In the genomic region with DNA sequence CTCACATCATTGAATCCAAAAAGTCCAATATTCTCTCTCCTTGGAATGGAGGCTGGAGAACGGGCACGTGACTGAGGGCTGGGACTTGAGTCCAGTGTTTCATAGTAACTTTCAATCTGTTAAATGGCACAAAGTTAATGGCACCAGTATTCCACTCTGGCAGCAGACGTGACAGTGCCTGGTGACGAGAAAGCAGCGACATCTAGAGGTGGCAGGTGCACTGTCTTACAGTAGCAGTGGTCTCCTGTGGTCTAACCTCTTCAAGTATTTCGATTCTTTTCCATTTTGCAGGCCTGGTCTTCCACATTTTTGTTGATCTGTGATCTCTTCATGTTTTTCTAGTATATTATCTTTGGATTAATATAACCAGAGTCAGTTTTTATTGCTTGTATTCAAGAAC, we compare ENCODE assay signal across 8 cellular contexts.
DNase-seq lines count a peak whose midpoint lies in the region; FAIRE-seq and TF ChIP-seq lines count a peak whose summit lies in the region.

No MANE protein-coding gene starts in this region.

- no peak overlapping the region for H3K9ac ChIP-seq in H1 (replicated peaks in 1 of 4; ENCODE audit: extremely low read depth in 1 of 4, low read depth in 3 of 4, low read length in 3 of 4)

- no peaks in the 10 kb centered on the region for H4K20me1 ChIP-seq in H1 (replicated peaks in 1 of 2; ENCODE audit: control insufficient read depth in 1 of 2, insufficient read depth in 2 of 2, low read length in 2 of 2)

- H3K4me2 ChIP-seq in H1 (ENCODE audit: insufficient read depth in 1 of 2, low read depth in 2 of 2, low read length in 2 of 2) = no peak overlapping the region

- H3K9me3 ChIP-seq in H1 (ENCODE audit: insufficient read depth in 2 of 2, low read depth in 1 of 2, low read length in 1 of 2) (no peaks in the 10 kb centered on the region), suprapubic skin (no peaks in the 10 kb centered on the region)
- H3K9me3 ChIP-seq in CD4-positive, alpha-beta memory T cell (ENCODE audit: control insufficient read depth in 1 of 2, low read length in 2 of 2) = no peaks in the 10 kb centered on the region

- FAIRE-seq in H1 (lab: Jason Lieb, UNC) = peak; percentile 76

- H3K4me1 Mint-ChIP-seq in CD4-positive, alpha-beta memory T cell = peaks cover 16 to 27% (median 20%) of the 10 kb centered on the region in 4 donors
- peaks cover 12% of the 10 kb centered on the region for H3K4me1 Mint-ChIP-seq in activated naive CD4-positive, alpha-beta T cell treated with anti-CD3 and anti-CD28 coated beads, Interleukin-2, amount 10 ng/mL, durations not matched to agents 7 days and 5 days

- H3K79me1 ChIP-seq in H1 (ENCODE audit: low read depth, low read length) = no peaks in the 10 kb centered on the region

- no peak overlapping the region for H2BK15ac ChIP-seq in H1 (ENCODE audit: low read length)

- no peak overlapping the region for H3K14ac ChIP-seq in H1 (ENCODE audit: insufficient read length)

- no peak overlapping the region for H3K4me3 Mint-ChIP-seq in CD4-positive, alpha-beta memory T cell
- H3K4me3 Mint-ChIP-seq in activated naive CD4-positive, alpha-beta T cell treated with anti-CD3 and anti-CD28 coated beads, Interleukin-2, amount 10 ng/mL, durations not matched to agents 7 days and 5 days = no peak overlapping the region

- POLR2A ChIA-PET in H1 (lab: Charles Lee; ENCODE audit: partially characterized antibody) = no interaction called here
- POLR2A ChIA-PET in CD4-positive, alpha-beta memory T cell (lab: Charles Lee; ENCODE audit: partially characterized antibody) = no interaction called here

- peak; percentile 30 for DNase-seq in EH (ENCODE audit: low read depth)
- DNase-seq in GM20000 (ENCODE audit: low spot score) = peak; percentile 49
- peak in 1 of 2 experiments; percentile 61 for DNase-seq in H1 (ENCODE audit: low read depth in 1 of 2, low spot score in 2 of 2)
- DNase-seq in suprapubic skin (ENCODE audit: low spot score in 2 of 2) = no peak
- no peak for DNase-seq in CD4-positive, alpha-beta memory T cell
- DNase-seq in activated naive CD4-positive, alpha-beta T cell treated with anti-CD3 and anti-CD28 coated beads, Interleukin-2, amount 10 ng/mL, durations not matched to agents 7 days and 5 days = no peak
- DNase-seq in mucosa of gallbladder (ENCODE audit: low spot score) = no peak

- no peak overlapping the region for H3K18ac ChIP-seq in H1 (ENCODE audit: extremely low read depth, low read length)

- H4K5ac ChIP-seq in H1 (ENCODE audit: insufficient read length, low read depth, low read length) = no peak overlapping the region

- no peak overlapping the region for H2BK5ac ChIP-seq in H1 (ENCODE audit: low read depth, low read length)

- H3K23ac ChIP-seq in H1 (ENCODE audit: insufficient read length) = no peak overlapping the region

- H2AFZ ChIP-seq in H1 (ENCODE audit: low read length) = no peak overlapping the region

- no peak overlapping the region for H2AK5ac ChIP-seq in H1 (ENCODE audit: low read depth, low read length)

- TF ChIP-seq CTCF in GM20000 (IDR thresholded peaks at IDR 0.05; ENCODE audit: extremely low read depth, missing control alignments) (peak; percentile 75), LNCAP (IDR thresholded peaks at IDR 0.05) (peak; percentile 89), H1 (IDR thresholded peaks at IDR 0.05; ENCODE audit: control extremely low read depth in 1 of 3, insufficient read depth in 1 of 3, low read depth in 1 of 3, low read length in 3 of 3) (peak; percentile 78 to 92 (median 92)), suprapubic skin (IDR thresholded peaks at IDR 0.05) (no peak)

- H3K36me3 ChIP-seq in H1 (ENCODE audit: control insufficient read depth in 2 of 4, insufficient read depth in 4 of 4, low read length in 3 of 4) (no peaks in the 10 kb centered on the region), suprapubic skin (no peaks in the 10 kb centered on the region)
- no peaks in the 10 kb centered on the region for H3K36me3 ChIP-seq in CD4-positive, alpha-beta memory T cell (ENCODE audit: insufficient read depth, low read length)

- H2BK12ac ChIP-seq in H1 (ENCODE audit: low read depth, low read length) = no peak overlapping the region

- no peak overlapping the region for H3K27ac ChIP-seq in H1 (ENCODE audit: low read depth, low read length)
- H3K27ac ChIP-seq in suprapubic skin = no peak overlapping the region
- H3K27ac ChIP-seq in CD4-positive, alpha-beta memory T cell (ENCODE audit: low read depth, low read length) = no peak overlapping the region

- no peak overlapping the region for H3K27ac Mint-ChIP-seq in CD4-positive, alpha-beta memory T cell
- no peak overlapping the region for H3K27ac Mint-ChIP-seq in activated naive CD4-positive, alpha-beta T cell treated with anti-CD3 and anti-CD28 coated beads, Interleukin-2, amount 10 ng/mL, durations not matched to agents 7 days and 5 days

- H2BK20ac ChIP-seq in H1 (ENCODE audit: low read length) = no peak overlapping the region

- CTCF ChIA-PET in H1 (lab: Charles Lee; ENCODE audit: partially characterized antibody) = interaction anchor here (1.8 to 4.1 kb wide), 3 partner anchors 16 to 248 kb away, joined by 4 to 16 read pairs (median 10); no protein-coding TSS in a partner anchor
- CTCF ChIA-PET in CD4-positive, alpha-beta memory T cell (lab: Charles Lee; ENCODE audit: partially characterized antibody) = no interaction called here
- CTCF ChIA-PET in activated naive CD4-positive, alpha-beta T cell treated with anti-CD3 and anti-CD28 coated beads, Interleukin-2, amount 10 ng/mL, durations not matched to agents 7 days and 5 days (lab: Charles Lee) = no interaction called here

- no peak overlapping the region for H4K8ac ChIP-seq in H1 (ENCODE audit: extremely low read depth, insufficient read depth, low read length)

- H3K56ac ChIP-seq in H1 (replicated peaks; ENCODE audit: insufficient read length, low read depth, low read length) = no peak overlapping the region

- no peaks in the 10 kb centered on the region for H3K27me3 ChIP-seq in H1 (replicated peaks in 1 of 4; ENCODE audit: control insufficient read depth in 3 of 4, extremely low read depth in 1 of 4, insufficient read depth in 3 of 4, low read length in 3 of 4)
- H3K27me3 ChIP-seq in suprapubic skin = no peaks in the 10 kb centered on the region
- no peaks in the 10 kb centered on the region for H3K27me3 ChIP-seq in CD4-positive, alpha-beta memory T cell (ENCODE audit: insufficient read depth, low read length)

- no peaks in the 10 kb centered on the region for H3K36me3 Mint-ChIP-seq in CD4-positive, alpha-beta memory T cell
- H3K36me3 Mint-ChIP-seq in activated naive CD4-positive, alpha-beta T cell treated with anti-CD3 and anti-CD28 coated beads, Interleukin-2, amount 10 ng/mL, durations not matched to agents 7 days and 5 days = no peaks in the 10 kb centered on the region

- H3K4me3 ChIP-seq in H1 (ENCODE audit: extremely low read depth in 1 of 4, insufficient read depth in 2 of 4, low read depth in 3 of 4, low read length in 4 of 4) = no peak overlapping the region
- no peak overlapping the region for H3K4me3 ChIP-seq in suprapubic skin
- no peak overlapping the region for H3K4me3 ChIP-seq in CD4-positive, alpha-beta memory T cell (ENCODE audit: low read length in 2 of 2)

- intact Hi-C loops in CD4-positive, alpha-beta memory T cell (cut with micrococcal nuclease) = no loop called here

- no peak for TF ChIP-seq POLR2A in H1 (IDR thresholded peaks at IDR 0.05; ENCODE audit: control extremely low read depth in 1 of 2, low read depth in 2 of 2, low read length in 2 of 2)
- no peak for TF ChIP-seq POLR2A in suprapubic skin (IDR thresholded peaks at IDR 0.05)

- H4K91ac ChIP-seq in H1 (replicated peaks; ENCODE audit: insufficient read length, low read length) = no peak overlapping the region

- TF ChIP-seq RAD21 in H1 (IDR thresholded peaks at IDR 0.05 in 1 of 2, conservative IDR thresholded peaks at IDR 0.05 in 1 of 2; ENCODE audit: low read depth in 2 of 2, low read length in 2 of 2) = peak; percentile 78 to 84

- H3K27me3 Mint-ChIP-seq in CD4-positive, alpha-beta memory T cell = no peaks in the 10 kb centered on the region
- no peaks in the 10 kb centered on the region for H3K27me3 Mint-ChIP-seq in activated naive CD4-positive, alpha-beta T cell treated with anti-CD3 and anti-CD28 coated beads, Interleukin-2, amount 10 ng/mL, durations not matched to agents 7 days and 5 days

- H3K9me3 Mint-ChIP-seq in CD4-positive, alpha-beta memory T cell = no peaks in the 10 kb centered on the region
- no peaks in the 10 kb centered on the region for H3K9me3 Mint-ChIP-seq in activated naive CD4-positive, alpha-beta T cell treated with anti-CD3 and anti-CD28 coated beads, Interleukin-2, amount 10 ng/mL, durations not matched to agents 7 days and 5 days

- H3K23me2 ChIP-seq in H1 (ENCODE audit: low read depth, low read length) = no peaks in the 10 kb centered on the region; the same call in 1 of the 2 replicates

- 47% methylated on average over 6 of the region's 6 CpGs; no CpG with 5 or more reads in 1 of the 2 experiments for WGBS in H1 (ENCODE audit: extremely low coverage in 1 of 2, insufficient coverage in 1 of 2, insufficient read length in 1 of 2, insufficient replicate concordance in 2 of 2, low coverage in 1 of 2, low lambda C conversion rate in 2 of 2, missing lambda C conversion rate in 1 of 2), 2 experiments
- 83% methylated on average over 6 of the region's 6 CpGs for WGBS in suprapubic skin

- no peaks in the 10 kb centered on the region for H3K79me2 ChIP-seq in H1 (ENCODE audit: control insufficient read depth in 1 of 2, insufficient read depth in 2 of 2, low read length in 2 of 2)

- H3K4me1 ChIP-seq in H1 (replicated peaks in 1 of 4; ENCODE audit: control insufficient read depth in 3 of 4, insufficient read depth in 4 of 4, low read length in 3 of 4) = peaks cover 0 to 3% (median 0%) of the 10 kb centered on the region in 4 experiments; a peak in 1 of 7 replicates
- H3K4me1 ChIP-seq in suprapubic skin = no peaks in the 10 kb centered on the region
- peaks cover 15% of the 10 kb centered on the region for H3K4me1 ChIP-seq in CD4-positive, alpha-beta memory T cell (ENCODE audit: insufficient read depth, low read length)

- H3K4ac ChIP-seq in H1 (replicated peaks; ENCODE audit: insufficient read length, low read depth, low read length) = no peak overlapping the region

- TF ChIP-seq EP300 in H1 (IDR thresholded peaks at IDR 0.05; ENCODE audit: borderline replicate concordance in 1 of 2, low read depth in 2 of 2, low read length in 2 of 2) = no peak
- no peak for TF ChIP-seq EP300 in suprapubic skin (IDR thresholded peaks at IDR 0.05)

- H2BK120ac ChIP-seq in H1 (replicated peaks; ENCODE audit: low read depth, low read length) = no peak overlapping the region

TF ChIP-seq in H1, 55 proteins besides CTCF, POLR2A, EP300 and RAD21:
- TF ChIP-seq CHD2 (IDR thresholded peaks at IDR 0.05; ENCODE audit: low read length) = no peak
- peak; percentile 46; the same call in 1 of the 2 replicates for TF ChIP-seq YY1 (IDR thresholded peaks at IDR 0.05; ENCODE audit: low read depth, low read length)
- no peak for TF ChIP-seq TAF1 (IDR thresholded peaks at IDR 0.05; ENCODE audit: low read depth, low read length)
- TF ChIP-seq CREB1 (IDR thresholded peaks at IDR 0.05) = peak; percentile 44; the same call in 1 of the 2 replicates
- TF ChIP-seq SP2 (IDR thresholded peaks at IDR 0.05; ENCODE audit: low read length) = no peak
- TF ChIP-seq FOSL1 (IDR thresholded peaks at IDR 0.05; ENCODE audit: insufficient read depth, low read depth, low read length) = no peak

Comparison
In these comparisons a context has a peak if more than half of its experiments do, and no peak if none do; other contexts are left out.
1. DNase-seq: peak in EH (single experiment) and GM20000 (single experiment); none in suprapubic skin (0 of 2), CD4-positive, alpha-beta memory T cell (0 of 5), activated naive CD4-positive, alpha-beta T cell treated with anti-CD3 and anti-CD28 coated beads, Interleukin-2, amount 10 ng/mL, durations not matched to agents 7 days and 5 days (single experiment) and mucosa of gallbladder (single experiment).
2. CTCF ChIP-seq: peak in GM20000 (single experiment), LNCAP (single experiment) and H1 (3 of 3); none in suprapubic skin (0 of 2).